1 cellular context compared by ENCODE assay signal in the genomic region with DNA sequence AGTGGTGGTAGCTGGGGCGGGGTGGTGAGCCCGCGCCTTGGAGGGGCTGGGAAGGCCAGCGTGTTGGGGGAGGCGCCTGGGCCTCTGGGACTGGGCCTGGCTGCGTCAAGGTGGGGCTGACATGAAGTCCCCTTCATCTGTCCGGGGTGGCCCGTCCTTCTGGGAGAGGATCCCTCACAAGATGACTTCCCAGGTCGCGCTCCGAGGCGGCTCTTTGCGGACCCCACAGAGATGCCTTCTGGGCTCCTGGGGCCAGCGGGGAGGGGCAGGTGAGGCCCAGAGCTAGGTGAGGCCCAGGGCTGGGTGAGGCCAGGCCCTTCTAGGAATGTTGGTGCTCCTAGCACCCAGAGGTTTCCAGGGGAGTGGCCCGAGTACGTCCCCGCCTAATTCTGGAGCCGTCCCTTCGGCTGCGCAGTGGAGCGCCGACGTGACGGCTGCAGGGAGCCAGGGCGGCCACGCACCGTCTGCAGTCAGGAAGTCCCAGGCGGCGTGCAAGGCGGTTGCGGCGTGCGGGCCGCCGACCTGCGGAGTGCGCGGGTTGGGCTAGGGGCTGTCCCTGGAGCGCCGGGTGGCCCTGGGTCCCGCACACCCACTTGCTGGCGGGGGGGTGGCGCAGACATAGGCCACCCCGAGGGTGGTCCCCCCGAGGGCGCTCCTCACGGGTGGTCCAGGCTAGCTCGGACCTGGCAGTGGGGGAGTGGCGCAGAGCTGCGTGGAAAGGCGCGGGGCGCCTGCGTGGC.
TF ChIP-seq lines count a peak whose summit lies in the region.

No MANE protein-coding gene starts in this region.

TF ChIP-seq in K562, 482 proteins besides CTCF, POLR2A, EP300 and RAD21:
- TF ChIP-seq NRF1 (conservative IDR thresholded peaks at IDR 0.05 in 1 of 2, IDR thresholded peaks at IDR 0.05 in 1 of 2), result no peak
- TF ChIP-seq SIX5 (IDR thresholded peaks at IDR 0.05; ENCODE audit: borderline replicate concordance in 1 of 2, insufficient read depth in 1 of 2, low read depth in 1 of 2, low read length in 2 of 2), result no peak
- TF ChIP-seq, protein P1, sequence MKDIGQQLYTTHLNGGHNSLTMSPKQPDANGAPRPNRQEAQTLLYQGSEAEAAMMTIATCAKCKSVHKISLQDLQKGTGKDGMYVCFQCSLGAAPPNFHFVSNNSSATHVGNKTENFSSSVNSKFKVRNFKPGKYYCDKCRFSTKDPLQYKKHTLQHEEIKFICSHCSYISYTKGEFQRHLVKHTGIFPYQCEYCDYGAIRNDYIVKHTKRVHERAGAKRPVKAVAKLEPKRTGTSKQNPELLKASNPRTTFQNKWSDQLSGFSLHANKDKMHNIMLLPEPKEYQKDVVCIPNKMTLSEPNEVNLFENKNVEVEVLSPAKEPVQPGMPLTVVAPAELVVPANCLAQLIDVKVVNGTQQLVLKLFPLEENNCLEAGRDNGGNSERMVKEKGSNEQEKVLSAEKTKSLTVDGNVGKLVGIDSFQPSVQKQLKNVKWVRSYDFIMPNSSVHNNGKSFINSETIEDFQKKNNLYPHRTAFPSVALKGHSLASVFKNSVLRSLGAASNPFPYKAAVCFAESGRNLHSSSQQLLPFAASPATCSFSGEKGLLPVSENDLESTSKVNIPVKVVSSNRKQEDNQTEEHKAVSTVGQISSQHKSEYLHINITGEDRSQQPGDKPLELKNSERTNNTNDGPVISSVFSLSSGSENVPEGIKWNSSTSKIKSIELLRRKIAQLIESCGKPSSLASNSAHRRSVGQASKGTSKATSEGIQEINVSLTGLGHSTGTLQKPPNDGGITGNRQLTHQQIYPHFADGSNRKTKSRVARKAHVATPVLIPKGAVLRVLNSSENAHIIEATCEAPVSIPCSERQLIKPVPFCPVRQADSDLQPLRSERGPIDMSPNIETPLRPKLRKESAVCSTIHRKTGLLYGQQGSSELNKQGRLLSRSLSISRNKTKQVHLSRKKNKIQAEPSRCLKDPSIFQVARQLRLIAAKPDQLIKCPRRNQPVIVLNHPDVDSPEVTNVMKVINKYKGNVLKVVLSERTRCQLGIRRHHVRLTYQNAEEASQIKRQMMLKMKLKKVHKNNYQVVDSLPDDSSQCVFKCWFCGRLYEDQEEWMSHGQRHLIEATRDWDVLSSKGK (CRISPR knock-in tag; IDR thresholded peaks at IDR 0.05), result no peak
- TF ChIP-seq DACH1 (IDR thresholded peaks at IDR 0.05; ENCODE audit: partially characterized antibody), result no peak
- TF ChIP-seq, protein P2, sequence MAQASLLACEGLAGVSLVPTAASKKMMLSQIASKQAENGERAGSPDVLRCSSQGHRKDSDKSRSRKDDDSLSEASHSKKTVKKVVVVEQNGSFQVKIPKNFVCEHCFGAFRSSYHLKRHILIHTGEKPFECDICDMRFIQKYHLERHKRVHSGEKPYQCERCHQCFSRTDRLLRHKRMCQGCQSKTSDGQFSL (CRISPR knock-in tag; IDR thresholded peaks at IDR 0.05), result no peak
- TF ChIP-seq, protein P2 (tag; IDR thresholded peaks at IDR 0.05), result no peak
- no peak for TF ChIP-seq KAT2B (IDR thresholded peaks at IDR 0.05; ENCODE audit: low read depth, low read length)
- TF ChIP-seq, protein P3, sequence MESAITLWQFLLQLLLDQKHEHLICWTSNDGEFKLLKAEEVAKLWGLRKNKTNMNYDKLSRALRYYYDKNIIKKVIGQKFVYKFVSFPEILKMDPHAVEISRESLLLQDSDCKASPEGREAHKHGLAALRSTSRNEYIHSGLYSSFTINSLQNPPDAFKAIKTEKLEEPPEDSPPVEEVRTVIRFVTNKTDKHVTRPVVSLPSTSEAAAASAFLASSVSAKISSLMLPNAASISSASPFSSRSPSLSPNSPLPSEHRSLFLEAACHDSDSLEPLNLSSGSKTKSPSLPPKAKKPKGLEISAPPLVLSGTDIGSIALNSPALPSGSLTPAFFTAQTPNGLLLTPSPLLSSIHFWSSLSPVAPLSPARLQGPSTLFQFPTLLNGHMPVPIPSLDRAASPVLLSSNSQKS (CRISPR knock-in tag; IDR thresholded peaks at IDR 0.05), result no peak
- TF ChIP-seq, protein P4, sequence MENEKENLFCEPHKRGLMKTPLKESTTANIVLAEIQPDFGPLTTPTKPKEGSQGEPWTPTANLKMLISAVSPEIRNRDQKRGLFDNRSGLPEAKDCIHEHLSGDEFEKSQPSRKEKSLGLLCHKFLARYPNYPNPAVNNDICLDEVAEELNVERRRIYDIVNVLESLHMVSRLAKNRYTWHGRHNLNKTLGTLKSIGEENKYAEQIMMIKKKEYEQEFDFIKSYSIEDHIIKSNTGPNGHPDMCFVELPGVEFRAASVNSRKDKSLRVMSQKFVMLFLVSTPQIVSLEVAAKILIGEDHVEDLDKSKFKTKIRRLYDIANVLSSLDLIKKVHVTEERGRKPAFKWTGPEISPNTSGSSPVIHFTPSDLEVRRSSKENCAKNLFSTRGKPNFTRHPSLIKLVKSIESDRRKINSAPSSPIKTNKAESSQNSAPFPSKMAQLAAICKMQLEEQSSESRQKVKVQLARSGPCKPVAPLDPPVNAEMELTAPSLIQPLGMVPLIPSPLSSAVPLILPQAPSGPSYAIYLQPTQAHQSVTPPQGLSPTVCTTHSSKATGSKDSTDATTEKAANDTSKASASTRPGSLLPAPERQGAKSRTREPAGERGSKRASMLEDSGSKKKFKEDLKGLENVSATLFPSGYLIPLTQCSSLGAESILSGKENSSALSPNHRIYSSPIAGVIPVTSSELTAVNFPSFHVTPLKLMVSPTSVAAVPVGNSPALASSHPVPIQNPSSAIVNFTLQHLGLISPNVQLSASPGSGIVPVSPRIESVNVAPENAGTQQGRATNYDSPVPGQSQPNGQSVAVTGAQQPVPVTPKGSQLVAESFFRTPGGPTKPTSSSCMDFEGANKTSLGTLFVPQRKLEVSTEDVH (IDR thresholded peaks at IDR 0.05; ENCODE audit: low read depth, partially characterized antibody), result no peak
- TF ChIP-seq ZNF282 (CRISPR knock-in tag; IDR thresholded peaks at IDR 0.05), result no peak
- no peak for TF ChIP-seq PHB (CRISPR knock-in tag; IDR thresholded peaks at IDR 0.05)
- no peak for TF ChIP-seq NR2F6 (CRISPR knock-in tag; IDR thresholded peaks at IDR 0.05)
- no peak for TF ChIP-seq SAFB (IDR thresholded peaks at IDR 0.05; ENCODE audit: borderline replicate concordance, low read depth, low read length)
- no peak for TF ChIP-seq TCF7L2 (IDR thresholded peaks at IDR 0.05; ENCODE audit: low read depth, low read length)
- TF ChIP-seq, protein P5, sequence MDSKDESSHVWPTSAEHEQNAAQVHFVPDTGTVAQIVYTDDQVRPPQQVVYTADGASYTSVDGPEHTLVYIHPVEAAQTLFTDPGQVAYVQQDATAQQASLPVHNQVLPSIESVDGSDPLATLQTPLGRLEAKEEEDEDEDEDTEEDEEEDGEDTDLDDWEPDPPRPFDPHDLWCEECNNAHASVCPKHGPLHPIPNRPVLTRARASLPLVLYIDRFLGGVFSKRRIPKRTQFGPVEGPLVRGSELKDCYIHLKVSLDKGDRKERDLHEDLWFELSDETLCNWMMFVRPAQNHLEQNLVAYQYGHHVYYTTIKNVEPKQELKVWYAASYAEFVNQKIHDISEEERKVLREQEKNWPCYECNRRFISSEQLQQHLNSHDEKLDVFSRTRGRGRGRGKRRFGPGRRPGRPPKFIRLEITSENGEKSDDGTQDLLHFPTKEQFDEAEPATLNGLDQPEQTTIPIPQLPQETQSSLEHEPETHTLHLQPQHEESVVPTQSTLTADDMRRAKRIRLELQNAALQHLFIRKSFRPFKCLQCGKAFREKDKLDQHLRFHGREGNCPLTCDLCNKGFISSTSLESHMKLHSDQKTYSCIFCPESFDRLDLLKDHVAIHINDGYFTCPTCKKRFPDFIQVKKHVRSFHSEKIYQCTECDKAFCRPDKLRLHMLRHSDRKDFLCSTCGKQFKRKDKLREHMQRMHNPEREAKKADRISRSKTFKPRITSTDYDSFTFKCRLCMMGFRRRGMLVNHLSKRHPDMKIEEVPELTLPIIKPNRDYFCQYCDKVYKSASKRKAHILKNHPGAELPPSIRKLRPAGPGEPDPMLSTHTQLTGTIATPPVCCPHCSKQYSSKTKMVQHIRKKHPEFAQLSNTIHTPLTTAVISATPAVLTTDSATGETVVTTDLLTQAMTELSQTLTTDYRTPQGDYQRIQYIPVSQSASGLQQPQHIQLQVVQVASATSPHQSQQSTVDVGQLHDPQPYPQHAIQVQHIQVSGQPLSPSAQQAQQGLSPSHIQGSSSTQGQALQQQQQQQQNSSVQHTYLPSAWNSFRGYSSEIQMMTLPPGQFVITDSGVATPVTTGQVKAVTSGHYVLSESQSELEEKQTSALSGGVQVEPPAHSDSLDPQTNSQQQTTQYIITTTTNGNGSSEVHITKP (IDR thresholded peaks at IDR 0.05; ENCODE audit: partially characterized antibody), result no peak
- TF ChIP-seq ZSCAN29 (IDR thresholded peaks at IDR 0.05), result no peak
- TF ChIP-seq, protein P6, sequence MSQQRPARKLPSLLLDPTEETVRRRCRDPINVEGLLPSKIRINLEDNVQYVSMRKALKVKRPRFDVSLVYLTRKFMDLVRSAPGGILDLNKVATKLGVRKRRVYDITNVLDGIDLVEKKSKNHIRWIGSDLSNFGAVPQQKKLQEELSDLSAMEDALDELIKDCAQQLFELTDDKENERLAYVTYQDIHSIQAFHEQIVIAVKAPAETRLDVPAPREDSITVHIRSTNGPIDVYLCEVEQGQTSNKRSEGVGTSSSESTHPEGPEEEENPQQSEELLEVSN (IDR thresholded peaks at IDR 0.05; ENCODE audit: borderline replicate concordance in 1 of 2, extremely low read depth in 1 of 2, insufficient read depth in 1 of 2, insufficient read length in 1 of 2, low read depth in 1 of 2, low read length in 1 of 2, poor library complexity in 1 of 2, severe bottlenecking in 1 of 2), result no peak
- TF ChIP-seq, protein P7, sequence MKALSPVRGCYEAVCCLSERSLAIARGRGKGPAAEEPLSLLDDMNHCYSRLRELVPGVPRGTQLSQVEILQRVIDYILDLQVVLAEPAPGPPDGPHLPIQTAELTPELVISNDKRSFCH (CRISPR knock-in tag; IDR thresholded peaks at IDR 0.05), result no peak
- TF ChIP-seq, protein P7 (tag; IDR thresholded peaks at IDR 0.05), result no peak
TF ChIP-seq in K562: peak in this region for 0.
